Comparison of ENCODE assay signal across 8 cellular contexts in the genomic region with DNA sequence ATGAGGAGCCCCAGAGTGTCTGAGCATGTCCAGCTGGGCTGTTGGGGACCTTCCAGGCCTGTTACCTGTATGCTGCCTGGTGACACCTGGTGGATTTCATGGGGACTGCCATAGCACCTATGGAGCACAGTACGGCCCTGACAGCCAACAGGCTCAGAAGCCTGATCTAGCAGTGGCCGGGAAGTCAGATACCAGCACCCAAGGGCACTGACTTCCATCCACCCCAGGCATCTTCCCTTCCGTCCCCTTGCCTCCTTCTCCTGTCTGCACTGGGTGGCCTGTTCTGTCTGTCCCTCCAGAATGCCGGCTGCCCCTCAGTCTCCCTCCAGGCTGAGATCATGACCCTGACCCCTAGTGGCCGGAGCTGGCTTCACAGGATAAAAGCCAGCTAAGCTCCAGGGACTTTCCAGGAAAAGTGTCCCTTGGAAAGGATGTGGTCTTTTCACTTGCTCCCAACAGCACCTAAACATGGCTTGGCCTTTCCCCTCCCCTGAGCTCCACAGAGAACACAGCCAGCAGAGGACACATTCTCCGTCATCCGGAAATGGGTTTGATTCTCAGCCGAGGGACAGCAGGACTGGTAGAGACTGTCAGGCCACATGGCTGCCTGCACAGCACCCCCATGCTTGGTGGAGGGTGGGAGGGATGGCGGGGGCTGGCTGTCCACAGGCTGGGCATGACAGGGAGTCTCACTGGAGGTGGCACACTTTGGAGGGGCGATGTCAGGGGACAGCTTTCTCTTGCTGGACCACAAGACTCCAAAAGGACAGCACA. TPM values are rescaled to one million over a fixed set of nuclear protein-coding genes. Genes with fewer than 3 reads are reported as not detected.
A peak's percentile ranks its signal among the peaks of the same experiment; 100 is the strongest.
DNase-seq lines count a peak whose midpoint lies in the region; ATAC-seq, FAIRE-seq and TF ChIP-seq lines count a peak whose summit lies in the region.

No MANE protein-coding gene starts in this region.

- peak; percentile 83 for TF ChIP-seq CTCF in kidney epithelial cell (IDR thresholded peaks at IDR 0.05; ENCODE audit: insufficient read depth, low read length, poor library complexity, severe bottlenecking)

- no peaks in the 10 kb centered on the region for H3K27me3 ChIP-seq in kidney epithelial cell (ENCODE audit: control insufficient read depth, insufficient read depth, low read length)

- DNase-seq in GM12891 (ENCODE audit: insufficient read length, low spot score) (peak; percentile 52), brain pericyte (ENCODE audit: low read depth, low spot score) (peak; percentile 8), kidney epithelial cell (ENCODE audit: low read depth) (peak; percentile 26)
- DNase-seq in stimulated activated CD4-positive, alpha-beta T cell treated with anti-CD3 and anti-CD28 coated beads, Interleukin-4, amount 100 ng/mL, for 48 hours (ENCODE audit: low read depth in 2 of 2), result peak; percentile 53 to 55
- DNase-seq in stimulated activated naive CD4-positive, alpha-beta T cell (lab: John Stamatoyannopoulos, UW), result no peak

- H3K4me3 ChIP-seq in kidney epithelial cell (ENCODE audit: low read depth, low read length), result peak overlapping the region; percentile 25

- H3K36me3 ChIP-seq in kidney epithelial cell (ENCODE audit: control insufficient read depth, insufficient read depth, low read length), result no peaks in the 10 kb centered on the region

- ATAC-seq in HG02885 (IDR thresholded peaks at IDR 0.05; ENCODE audit: poor library complexity, unreplicated experiment) (peak; percentile 80), SK-N-SH treated with all-trans-retinoic acid at 6 μM for 48 hours (peak; percentile 88), HG03565 (IDR thresholded peaks at IDR 0.05; ENCODE audit: unreplicated experiment) (no peak)

- FAIRE-seq in GM12891 (lab: Jason Lieb, UNC), result peak; percentile 80

- no peak for TF ChIP-seq POLR2A in GM12891 (IDR thresholded peaks at IDR 0.05; ENCODE audit: low read depth, low read length)

TF ChIP-seq in GM12891, 5 proteins besides CTCF, POLR2A, EP300 and RAD21:
- TF ChIP-seq POU2F2 (IDR thresholded peaks at IDR 0.05; ENCODE audit: low read depth, low read length) (no peak), SPI1 (IDR thresholded peaks at IDR 0.05; ENCODE audit: low read depth, low read length) (no peak), TAF1 (IDR thresholded peaks at IDR 0.05; ENCODE audit: low read depth, low read length) (no peak), POLR2AphosphoS5 (IDR thresholded peaks at IDR 0.05; ENCODE audit: low read depth, low read length) (no peak), PAX5 (IDR thresholded peaks at IDR 0.05; ENCODE audit: insufficient read depth, low read length, severe bottlenecking) (no peak)

TF ChIP-seq in SK-N-SH treated with all-trans-retinoic acid at 6 μM for 48 hours, 23 proteins besides CTCF, POLR2A, EP300 and RAD21:
- TF ChIP-seq ZC3H10 (CRISPR knock-in tag; IDR thresholded peaks at IDR 0.05), result no peak
- TF ChIP-seq TOX (CRISPR knock-in tag; IDR thresholded peaks at IDR 0.05; ENCODE audit: borderline replicate concordance), result no peak
- no peak for TF ChIP-seq ISL1 (CRISPR knock-in tag; IDR thresholded peaks at IDR 0.05)
- no peak for TF ChIP-seq OSR1 (CRISPR knock-in tag; IDR thresholded peaks at IDR 0.05)
- TF ChIP-seq, protein P1, sequence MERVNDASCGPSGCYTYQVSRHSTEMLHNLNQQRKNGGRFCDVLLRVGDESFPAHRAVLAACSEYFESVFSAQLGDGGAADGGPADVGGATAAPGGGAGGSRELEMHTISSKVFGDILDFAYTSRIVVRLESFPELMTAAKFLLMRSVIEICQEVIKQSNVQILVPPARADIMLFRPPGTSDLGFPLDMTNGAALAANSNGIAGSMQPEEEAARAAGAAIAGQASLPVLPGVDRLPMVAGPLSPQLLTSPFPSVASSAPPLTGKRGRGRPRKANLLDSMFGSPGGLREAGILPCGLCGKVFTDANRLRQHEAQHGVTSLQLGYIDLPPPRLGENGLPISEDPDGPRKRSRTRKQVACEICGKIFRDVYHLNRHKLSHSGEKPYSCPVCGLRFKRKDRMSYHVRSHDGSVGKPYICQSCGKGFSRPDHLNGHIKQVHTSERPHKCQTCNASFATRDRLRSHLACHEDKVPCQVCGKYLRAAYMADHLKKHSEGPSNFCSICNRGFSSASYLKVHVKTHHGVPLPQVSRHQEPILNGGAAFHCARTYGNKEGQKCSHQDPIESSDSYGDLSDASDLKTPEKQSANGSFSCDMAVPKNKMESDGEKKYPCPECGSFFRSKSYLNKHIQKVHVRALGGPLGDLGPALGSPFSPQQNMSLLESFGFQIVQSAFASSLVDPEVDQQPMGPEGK (CRISPR knock-in tag; IDR thresholded peaks at IDR 0.05; ENCODE audit: borderline replicate concordance), result no peak
- TF ChIP-seq RARB (CRISPR knock-in tag; IDR thresholded peaks at IDR 0.05), result no peak
- TF ChIP-seq ZNF565 (CRISPR knock-in tag; conservative IDR thresholded peaks at IDR 0.05; ENCODE audit: low read depth), result no peak

RNA-seq across cellular contexts. Expression of a gene that starts 9.5 kb away (rescaled TPM):
- 9,416 TPM for polyA plus RNA-seq in GM12891 (2012; ENCODE audit: low read depth, missing spikeins)
- 4,593 and 5,590 TPM in 2 replicates for total RNA-seq in kidney epithelial cell

Comparison
In these comparisons a context has a peak if more than half of its experiments do, and no peak if none do; other contexts are left out.
1. DNase-seq: peak in GM12891 (single experiment), brain pericyte (single experiment), kidney epithelial cell (single experiment) and stimulated activated CD4-positive, alpha-beta T cell treated with anti-CD3 and anti-CD28 coated beads, Interleukin-4, amount 100 ng/mL, for 48 hours (2 of 2); none in stimulated activated naive CD4-positive, alpha-beta T cell (0 of 6).